8 cellular contexts compared by ENCODE assay signal in the genomic region with DNA sequence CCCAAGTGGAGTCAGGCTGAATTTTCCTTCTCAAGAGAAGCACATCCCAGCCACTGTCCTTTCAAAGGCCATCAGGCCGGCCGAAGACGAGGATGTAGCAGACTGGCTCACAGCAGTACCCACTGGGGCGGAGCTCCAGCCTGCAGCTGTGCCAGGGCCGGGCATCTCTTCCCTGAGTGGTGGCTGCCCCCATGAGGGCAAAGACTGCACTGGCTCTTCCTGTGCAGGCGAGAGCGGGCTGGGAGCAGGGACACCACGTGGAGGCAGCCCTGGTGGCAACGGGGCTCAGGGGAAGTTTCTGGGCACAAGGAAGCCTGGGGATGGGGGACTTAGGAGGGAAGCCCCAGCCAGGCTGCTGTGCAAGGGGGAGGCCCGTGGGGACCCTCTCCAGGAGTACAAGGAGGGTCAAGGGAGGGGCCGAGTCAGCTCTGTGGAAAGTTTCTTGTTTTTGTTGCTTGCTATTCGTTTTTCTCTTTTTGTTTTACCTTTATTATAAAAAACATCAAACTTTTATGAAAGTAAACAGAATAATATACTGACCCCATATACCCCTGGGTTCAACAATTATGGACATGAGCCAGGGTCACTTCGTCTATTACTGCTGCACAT.
DNase-seq lines count a peak whose midpoint lies in the region; ATAC-seq and TF ChIP-seq lines count a peak whose summit lies in the region.

No MANE protein-coding gene starts in this region.

- H3K27me3 ChIP-seq in lung (ENCODE audit: control insufficient read depth, insufficient read depth), result no peaks in the 10 kb centered on the region

- POLR2A ChIA-PET in AG04449 (lab: Yijun Ruan, JAX), result no interaction called here

- CTCF ChIA-PET in AG04449 (lab: Yijun Ruan, JAX), result interaction anchor here (0.8 to 5.6 kb wide), 30 partner anchors 11 to 491 kb away, joined by 3 to 79 read pairs (median 5); no protein-coding TSS in a partner anchor

- in situ Hi-C loops in GM13977 (cut with MboI; ENCODE audit: low pct_unique_long_range_greater_than_20kb, low sequenced_read_pairs, unreplicated experiment), result no loop called here

- no peaks in the 10 kb centered on the region for H3K36me3 ChIP-seq in lung (ENCODE audit: control insufficient read depth in 2 of 2, insufficient read depth in 2 of 2, low read length in 2 of 2)

- no peak overlapping the region for H3K27ac Mint-ChIP-seq in T-helper 2 cell treated with Interferon-gamma antibody and Interleukin-4, amounts not matched to agents 5 μg/mL and 100 μg/mL, for 36 hours

- H3K9me3 ChIP-seq in lung (ENCODE audit: control insufficient read depth in 2 of 2, insufficient read depth in 1 of 2, low read length in 1 of 2), result peaks cover 0 to 7% of the 10 kb centered on the region in 2 donors

- H3K27ac ChIP-seq in lung (ENCODE audit: low read depth in 1 of 2, low read length in 1 of 2), result peak overlapping the region in 1 of 2 donors; percentile 26

- no peak overlapping the region for H3K4me3 Mint-ChIP-seq in T-helper 2 cell treated with Interferon-gamma antibody and Interleukin-4, amounts not matched to agents 5 μg/mL and 100 μg/mL, for 36 hours

- 19 to 21% methylated on average over 13 of the region's 13 CpGs for WGBS in lung, 2 donors

- peaks cover 7% of the 10 kb centered on the region for H3K4me1 Mint-ChIP-seq in T-helper 2 cell treated with Interferon-gamma antibody and Interleukin-4, amounts not matched to agents 5 μg/mL and 100 μg/mL, for 36 hours (ENCODE audit: low read depth)

- DNase-seq in AG04449 (ENCODE audit: low read depth, low spot score) (peak; percentile 23), GM13977 (ENCODE audit: low spot score) (peak; percentile 47), NCI-H1694 (lab: John Stamatoyannopoulos, UW) (peak; percentile 72), dermis microvascular lymphatic vessel endothelial cell (ENCODE audit: low read depth in 2 of 2) (peak; percentile 66 to 86), lung (ENCODE audit: low spot score) (peak; percentile 64)
- DNase-seq in T-helper 2 cell treated with Interferon-gamma antibody and Interleukin-4, amounts not matched to agents 5 μg/mL and 100 μg/mL, for 36 hours (ENCODE audit: low spot score), result peak; percentile 18
- DNase-seq in stimulated activated CD8-positive, alpha-beta memory T cell treated with anti-CD3 and anti-CD28 coated beads, Interleukin-4, amount 100 ng/mL, for 48 hours, result peak; percentile 67

- H3K36me3 Mint-ChIP-seq in T-helper 2 cell treated with Interferon-gamma antibody and Interleukin-4, amounts not matched to agents 5 μg/mL and 100 μg/mL, for 36 hours (ENCODE audit: low read depth), result no peaks in the 10 kb centered on the region

- H3K4me3 ChIP-seq in AG04449 (ENCODE audit: low read depth, low read length) (no peak overlapping the region), lung (no peak overlapping the region)

- peaks cover 0 to 4% of the 10 kb centered on the region in 2 donors for H3K4me1 ChIP-seq in lung (ENCODE audit: control insufficient read depth in 2 of 2, insufficient read depth in 2 of 2, low read length in 2 of 2)

- no peaks in the 10 kb centered on the region for H3K9me3 Mint-ChIP-seq in T-helper 2 cell treated with Interferon-gamma antibody and Interleukin-4, amounts not matched to agents 5 μg/mL and 100 μg/mL, for 36 hours

- ATAC-seq in lung (ENCODE audit: insufficient read depth, low FRiP score) (peak; percentile 69), HG02763 (IDR thresholded peaks at IDR 0.05; ENCODE audit: unreplicated experiment) (no peak)

- peak; percentile 98 for TF ChIP-seq CTCF in AG04449 (IDR thresholded peaks at IDR 0.05; ENCODE audit: insufficient read depth, low read length, missing control alignments)
- peak; percentile 51 for TF ChIP-seq CTCF in GM13977 (IDR thresholded peaks at IDR 0.05; ENCODE audit: extremely low read depth, insufficient read depth, missing control alignments)
- peak; percentile 52 for TF ChIP-seq CTCF in lung (IDR thresholded peaks at IDR 0.05; ENCODE audit: control extremely low read depth, extremely low read depth)

- no peaks in the 10 kb centered on the region for H3K27me3 Mint-ChIP-seq in T-helper 2 cell treated with Interferon-gamma antibody and Interleukin-4, amounts not matched to agents 5 μg/mL and 100 μg/mL, for 36 hours (ENCODE audit: low read depth)

Comparison
In these comparisons a context has a peak if more than half of its experiments do, and no peak if none do; other contexts are left out.
1. DNase-seq: peak in every context shown above with its lines; median percentile 76 in dermis microvascular lymphatic vessel endothelial cell; 72 in NCI-H1694; 67 in stimulated activated CD8-positive, alpha-beta memory T cell treated with anti-CD3 and anti-CD28 coated beads, Interleukin-4, amount 100 ng/mL, for 48 hours; 64 in lung; 47 in GM13977; 23 in AG04449; 18 in T-helper 2 cell treated with Interferon-gamma antibody and Interleukin-4, amounts not matched to agents 5 μg/mL and 100 μg/mL, for 36 hours.